ENCODE assay signal across 26 cellular contexts in the genomic region with DNA sequence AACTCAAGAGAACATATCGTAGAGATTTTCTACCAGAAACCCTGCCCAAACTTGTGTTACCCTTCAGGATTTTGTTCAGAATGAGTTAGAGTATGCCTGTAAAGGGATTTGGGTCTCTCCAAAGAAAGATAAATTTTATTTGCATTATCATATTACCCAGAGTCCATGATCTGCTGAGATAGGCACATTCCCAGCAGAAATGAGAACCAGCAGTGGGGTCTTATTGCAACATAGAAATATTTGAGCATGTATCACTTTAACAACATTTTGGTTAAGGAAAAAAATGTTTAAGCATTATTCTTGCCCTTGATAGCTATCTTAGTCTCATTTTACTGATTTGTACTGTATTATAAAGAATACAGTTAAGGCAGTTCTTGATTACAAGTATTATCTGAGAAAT. TPM values are rescaled to one million over a fixed set of nuclear protein-coding genes. Genes with fewer than 3 reads are reported as not detected.
"Had no signal": no experiment of that assay in that cellular context is flagged by ENCODE, and none has a peak within 500 bp of the region (broad histone marks: within the 10 kb centered on the region; RNA-seq: fewer than 3 reads in every experiment).

No MANE protein-coding gene starts in this region.

- H3K36me3 Mint-ChIP-seq: naive thymus-derived CD8-positive, alpha-beta T cell; stimulated activated memory B cell treated with anti-CD40 and anti-IgM and Interleukin-4, amounts not matched to agents 10 μg/mL and 1 μg/mL and 100 μg/mL, for 72 hours; WTC11 had no signal

- H3K36me3 ChIP-seq: gastrocnemius medialis, ovary, prostate gland, stomach, suprapubic skin had no signal

- H3K27ac Mint-ChIP-seq: activated naive CD8-positive, alpha-beta T cell treated with anti-CD3 and anti-CD28 coated beads for 36 hours; activated T-helper 2 cell treated with anti-CD3 and anti-CD28 coated beads, Interferon-gamma antibody, Interleukin-2, Interleukin-4, amounts not matched to agents 10 μg/mL and 5 μg/mL and 100 μg/mL, durations not matched to agents 14 hours and 24 hours and 36 hours; naive thymus-derived CD8-positive, alpha-beta T cell; stimulated activated memory B cell treated with anti-CD40 and anti-IgM and Interleukin-4, amounts not matched to agents 10 μg/mL and 1 μg/mL and 100 μg/mL, for 72 hours; WTC11 had no signal

- H3K27ac ChIP-seq: gastrocnemius medialis, ovary, prostate gland, right atrium auricular region, stomach, suprapubic skin, tibial nerve had no signal

- ATAC-seq: activated T-cell treated with anti-CD3 and anti-CD28 coated beads, Interleukin-2, amount 50 U/mL, for 4 hours; gastrocnemius medialis; left ventricle myocardium superior; naive thymus-derived CD8-positive, alpha-beta T cell; stimulated activated memory B cell treated with anti-CD40 and anti-IgM and Interleukin-4, amounts not matched to agents 10 μg/mL and 1 μg/mL and 100 μg/mL, for 72 hours; WTC11 had no signal

- H3K4me1 ChIP-seq: prostate gland, tibial nerve had no signal

- H3K4me3 ChIP-seq: gastrocnemius medialis, ovary, prostate gland, right atrium auricular region, stomach, suprapubic skin, tibial nerve had no signal

- H3K9me3 ChIP-seq: gastrocnemius medialis, ovary, prostate gland, right atrium auricular region, stomach, suprapubic skin, tibial nerve had no signal

- H3K9me3 Mint-ChIP-seq: activated T-cell treated with anti-CD3 and anti-CD28 coated beads, Interleukin-2, amount 50 U/mL, for 4 hours; activated T-helper 2 cell treated with anti-CD3 and anti-CD28 coated beads, Interferon-gamma antibody, Interleukin-2, Interleukin-4, amounts not matched to agents 10 μg/mL and 5 μg/mL and 100 μg/mL, durations not matched to agents 14 hours and 24 hours and 36 hours; stimulated activated memory B cell treated with anti-CD40 and anti-IgM and Interleukin-4, amounts not matched to agents 10 μg/mL and 1 μg/mL and 100 μg/mL, for 72 hours; WTC11 had no signal

- DNase-seq: activated CD8-positive, alpha-beta memory T cell treated with anti-CD3 and anti-CD28 coated beads for 24 hours; activated CD8-positive, alpha-beta memory T cell treated with anti-CD3 and anti-CD28 coated beads, Interleukin-2, amount 50 U/mL, for 48 hours; activated naive CD4-positive, alpha-beta T cell treated with Interleukin-2 at 50 U/mL for 16 hours; activated naive CD8-positive, alpha-beta T cell treated with anti-CD3 and anti-CD28 coated beads for 36 hours; activated T-cell treated with anti-CD3 and anti-CD28 coated beads, Interleukin-2, amount 50 U/mL, for 4 hours; amygdala; dermis blood vessel endothelial cell; effector CD8-positive, alpha-beta T cell; erythroblast; gastrocnemius medialis; hippocampal formation; left ventricle myocardium superior; mammary epithelial cell; naive thymus-derived CD8-positive, alpha-beta T cell; ovary; stimulated activated CD4-positive, alpha-beta T cell treated with anti-CD3 and anti-CD28 coated beads, Interleukin-1b, Interleukin-23, amount 100 ng/mL, for 48 hours; stomach; T-helper 9 cell had no signal

- H3K4me3 Mint-ChIP-seq: activated naive CD8-positive, alpha-beta T cell treated with anti-CD3 and anti-CD28 coated beads for 36 hours; activated T-cell treated with anti-CD3 and anti-CD28 coated beads, Interleukin-2, amount 50 U/mL, for 4 hours; mesothelial cell of epicardium; naive thymus-derived CD8-positive, alpha-beta T cell; stimulated activated memory B cell treated with anti-CD40 and anti-IgM and Interleukin-4, amounts not matched to agents 10 μg/mL and 1 μg/mL and 100 μg/mL, for 72 hours; WTC11 had no signal

- H3K4me1 Mint-ChIP-seq: naive thymus-derived CD8-positive, alpha-beta T cell; stimulated activated memory B cell treated with anti-CD40 and anti-IgM and Interleukin-4, amounts not matched to agents 10 μg/mL and 1 μg/mL and 100 μg/mL, for 72 hours; WTC11 had no signal

- H3K27me3 ChIP-seq: gastrocnemius medialis, ovary, right atrium auricular region, stomach, suprapubic skin, tibial nerve had no signal

RNA-seq across cellular contexts. Expression of a gene that starts 10.6 kb away (rescaled TPM):
- total RNA-seq: activated T-helper 2 cell treated with anti-CD3 and anti-CD28 coated beads, Interferon-gamma antibody, Interleukin-2, Interleukin-4, amounts not matched to agents 10 μg/mL and 5 μg/mL and 100 μg/mL, durations not matched to agents 14 hours and 24 hours and 36 hours; naive thymus-derived CD8-positive, alpha-beta T cell; WTC11 had no signal
- polyA plus RNA-seq: mammary epithelial cell had no signal
